In the genomic region with DNA sequence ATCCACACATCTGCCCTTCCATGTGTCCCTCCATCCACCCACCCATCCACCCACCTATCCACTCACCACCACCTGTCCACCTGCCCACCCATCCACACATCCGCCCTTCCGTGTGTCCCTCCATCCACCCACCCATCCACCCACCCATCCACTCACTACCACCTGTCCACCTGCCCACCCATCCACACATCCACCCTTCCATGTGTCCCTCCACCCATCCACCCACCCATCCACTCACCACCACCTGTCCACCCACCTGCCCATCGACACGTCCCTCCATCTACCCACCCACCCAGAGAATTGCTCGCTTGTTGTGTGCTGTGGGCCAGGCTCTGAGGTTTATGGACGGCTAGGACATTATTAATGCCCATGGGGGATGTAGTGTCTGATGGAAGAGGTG, we compare ENCODE assay signal across 35 cellular contexts.
"Had no signal": no experiment of that assay in that cellular context is flagged by ENCODE, and none has a peak within 500 bp of the region (broad histone marks: within the 10 kb centered on the region; RNA-seq: fewer than 3 reads in every experiment).

No MANE protein-coding gene starts in this region.

- H3K27me3 Mint-ChIP-seq: activated B cell treated with CpG ODN at 0.5 μM for 24 hours; activated CD4-positive, alpha-beta memory T cell treated with anti-CD3 and anti-CD28 coated beads for 36 hours; activated CD8-positive, alpha-beta memory T cell treated with anti-CD3 and anti-CD28 coated beads, Interleukin-2, amount 10 ng/mL, durations not matched to agents 7 days and 5 days had no signal

- ATAC-seq: activated CD8-positive, alpha-beta memory T cell treated with anti-CD3 and anti-CD28 coated beads, Interleukin-2, amount 10 ng/mL, durations not matched to agents 7 days and 5 days; PC-3 had no signal

- H3K4me3 ChIP-seq: cardiac muscle cell, Peyer's patch had no signal

- H3K9me3 Mint-ChIP-seq: activated B cell treated with CpG ODN at 0.5 μM for 24 hours; activated CD4-positive, alpha-beta memory T cell treated with anti-CD3 and anti-CD28 coated beads for 36 hours; activated naive CD8-positive, alpha-beta T cell treated with anti-CD3 and anti-CD28 coated beads for 36 hours had no signal

- H3K4me2 ChIP-seq: KMS-11 had no signal

- H3K27ac ChIP-seq: brain microvascular endothelial cell, cardiac muscle cell, KMS-11, Peyer's patch, VCaP had no signal

- H3K4me1 Mint-ChIP-seq: activated B cell treated with CpG ODN at 0.5 μM for 24 hours; activated CD8-positive, alpha-beta memory T cell treated with anti-CD3 and anti-CD28 coated beads, Interleukin-2, amount 10 ng/mL, durations not matched to agents 7 days and 5 days; activated naive CD8-positive, alpha-beta T cell treated with anti-CD3 and anti-CD28 coated beads for 36 hours had no signal

- H3K4me1 ChIP-seq: Peyer's patch had no signal

- H3K4me3 Mint-ChIP-seq: activated B cell treated with CpG ODN at 0.5 μM for 24 hours; activated CD4-positive, alpha-beta memory T cell treated with anti-CD3 and anti-CD28 coated beads for 36 hours; activated CD8-positive, alpha-beta memory T cell treated with anti-CD3 and anti-CD28 coated beads, Interleukin-2, amount 10 ng/mL, durations not matched to agents 7 days and 5 days; activated naive CD8-positive, alpha-beta T cell treated with anti-CD3 and anti-CD28 coated beads for 36 hours had no signal

- DNase-seq: activated B cell treated with CpG ODN at 0.5 μM for 24 hours; activated CD4-positive, alpha-beta memory T cell treated with anti-CD3 and anti-CD28 coated beads for 36 hours; activated CD4-positive, alpha-beta T cell treated with anti-CD3 and anti-CD28 coated beads for 4 hours; activated CD4-positive, alpha-beta T cell treated with anti-CD3 and anti-CD28 coated beads, Interleukin-2, amount 50 U/mL, for 1 hour; activated CD4-positive, CD25-positive, alpha-beta regulatory T cell treated with anti-CD3 and anti-CD28 coated beads, Interleukin-2, amount 50 U/mL, for 72 hours; activated CD8-positive, alpha-beta memory T cell treated with anti-CD3 and anti-CD28 coated beads for 24 hours; activated CD8-positive, alpha-beta memory T cell treated with anti-CD3 and anti-CD28 coated beads, Interleukin-2, amount 10 ng/mL, durations not matched to agents 7 days and 5 days; activated CD8-positive, alpha-beta memory T cell treated with anti-CD3 and anti-CD28 coated beads, Interleukin-2, amount 50 U/mL, for 48 hours; activated effector memory CD4-positive, alpha-beta T cell treated with Interleukin-2 at 50 U/mL for 16 hours; activated naive CD4-positive, alpha-beta T cell treated with anti-CD3 and anti-CD28 coated beads, Interleukin-2, amount 50 U/mL, for 16 hours; activated naive CD8-positive, alpha-beta T cell treated with anti-CD3 and anti-CD28 coated beads for 36 hours; activated T-cell treated with anti-CD3 and anti-CD28 coated beads, Interleukin-2, amount 50 U/mL, for 48 hours; amniotic stem cell; brain microvascular endothelial cell; MM.1S; MV-4-11; NCI-H1092; NCI-H1436 treated with DMSO at 0.1 percent for 48 hours; NCI-H1694 treated with DMSO at 0.1 percent for 48 hours; NCI-H2029; NCI-H345; NCI-H510A; NCI-H526; NCI-H748 treated with DMSO at 0.1 percent for 48 hours; NK-92 treated with Interleukin-12 subunit alpha and Interleukin-12 subunit beta, amount 100 ng/mL, for 24 hours; PC-3; RPMI8226; SW 1271; T-helper 1 cell; T-helper 2 cell; T-helper 9 cell had no signal

- H3K9ac ChIP-seq: KMS-11 had no signal

- H3K36me3 ChIP-seq: brain microvascular endothelial cell, cardiac muscle cell, Peyer's patch had no signal

- H3K36me3 Mint-ChIP-seq: activated CD4-positive, alpha-beta memory T cell treated with anti-CD3 and anti-CD28 coated beads for 36 hours; activated CD8-positive, alpha-beta memory T cell treated with anti-CD3 and anti-CD28 coated beads, Interleukin-2, amount 10 ng/mL, durations not matched to agents 7 days and 5 days; activated naive CD8-positive, alpha-beta T cell treated with anti-CD3 and anti-CD28 coated beads for 36 hours had no signal

- H3K27me3 ChIP-seq: brain microvascular endothelial cell, cardiac muscle cell, Peyer's patch had no signal

- H3K27ac Mint-ChIP-seq: activated B cell treated with CpG ODN at 0.5 μM for 24 hours; activated CD4-positive, alpha-beta memory T cell treated with anti-CD3 and anti-CD28 coated beads for 36 hours; activated CD8-positive, alpha-beta memory T cell treated with anti-CD3 and anti-CD28 coated beads, Interleukin-2, amount 10 ng/mL, durations not matched to agents 7 days and 5 days; activated naive CD8-positive, alpha-beta T cell treated with anti-CD3 and anti-CD28 coated beads for 36 hours had no signal
